In the genomic region with DNA sequence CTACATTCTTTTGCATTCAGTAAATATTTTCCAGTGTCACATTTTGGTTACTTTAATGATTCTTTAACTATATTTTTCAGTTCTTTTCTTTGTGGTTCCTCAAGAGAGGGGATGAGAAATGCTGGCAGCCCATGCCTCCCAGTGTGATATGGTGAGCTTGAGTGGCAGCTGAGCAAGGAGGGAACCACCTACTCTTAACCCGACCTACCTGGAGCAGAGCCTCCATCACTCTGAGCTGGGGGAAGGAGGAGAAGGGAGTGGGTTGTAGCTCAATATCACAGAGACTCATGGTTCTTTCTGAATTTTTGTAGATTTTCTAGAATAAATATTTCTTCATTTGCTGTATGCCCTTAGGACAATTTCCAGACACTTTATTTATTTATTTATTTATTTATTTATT, we compare ENCODE assay signal across 5 cellular contexts. TPM values are rescaled to one million over a fixed set of nuclear protein-coding genes. Genes with fewer than 3 reads are reported as not detected.
"Had no signal": no experiment of that assay in that cellular context is flagged by ENCODE, and none has a peak within 500 bp of the region (broad histone marks: within the 10 kb centered on the region; RNA-seq: fewer than 3 reads in every experiment).

No MANE protein-coding gene starts in this region.

RNA-seq across cellular contexts. Expression of gene FAM153A, which starts 37.0 kb away (rescaled TPM):
- total RNA-seq: neural crest cell, osteoblast, osteocyte, pulmonary artery endothelial cell, skeletal muscle tissue had no signal
